ENCODE assay signal across 21 cellular contexts in the genomic region with DNA sequence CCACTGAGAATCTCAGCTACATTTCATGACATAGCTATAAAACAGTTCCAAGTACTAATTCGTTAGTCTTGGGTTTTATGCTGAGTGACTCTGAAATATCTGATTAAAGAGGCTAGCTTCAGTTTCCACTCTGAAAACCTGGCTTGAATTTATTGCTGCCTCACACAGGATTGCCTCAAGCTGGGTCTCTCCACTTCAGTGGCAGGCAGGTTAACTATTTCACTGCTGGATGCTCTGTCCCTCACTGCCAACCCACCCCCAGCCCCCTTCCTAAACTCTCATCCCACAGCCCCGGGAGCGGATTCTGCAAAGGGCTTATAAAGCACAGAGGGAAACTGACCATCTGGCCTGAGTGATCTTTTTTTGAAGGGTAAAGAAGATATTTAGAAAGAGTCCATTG.
"Had no signal": no experiment of that assay in that cellular context is flagged by ENCODE, and none has a peak within 500 bp of the region (broad histone marks: within the 10 kb centered on the region; RNA-seq: fewer than 3 reads in every experiment).

No MANE protein-coding gene starts in this region.

- H3K27me3 ChIP-seq: ascending aorta, foreskin keratinocyte, sigmoid colon had no signal

- H3K4me1 ChIP-seq: ascending aorta, foreskin keratinocyte, lower lobe of right lung, spleen had no signal

- H3K36me3 ChIP-seq: ascending aorta, lower lobe of right lung, sigmoid colon, spleen, thoracic aorta had no signal

- DNase-seq: activated T-cell treated with anti-CD3 and anti-CD28 coated beads, Interleukin-2, amount 50 U/mL, for 1 hour; central memory CD4-positive, alpha-beta T cell; dermis blood vessel endothelial cell; effector CD8-positive, alpha-beta T cell; foreskin keratinocyte; kidney; lower lobe of right lung; mesendoderm; naive B cell; retina; sigmoid colon; spleen; stimulated activated CD4-positive, alpha-beta T cell treated with anti-CD3 and anti-CD28 coated beads, Interleukin-4, amount 100 ng/mL, for 24 hours; stimulated activated naive CD4-positive, alpha-beta T cell treated with Interleukin-2 at 50 U/mL for 16 hours; T-cell had no signal

- H3K9me3 ChIP-seq: ascending aorta, lower lobe of right lung, sigmoid colon, spleen, thoracic aorta had no signal

- H3K4me3 ChIP-seq: ascending aorta, lower lobe of right lung, sigmoid colon, spleen, thoracic aorta had no signal

- H3K27ac ChIP-seq: ascending aorta, foreskin keratinocyte, lower lobe of right lung, sigmoid colon, spleen, thoracic aorta had no signal

- ATAC-seq: activated naive CD4-positive, alpha-beta T cell treated with anti-CD3 and anti-CD28 coated beads, Interleukin-2, amount 50 U/mL, for 72 hours; activated T-helper 17 cell treated with anti-CD3 and anti-CD28 coated beads, Interleukin-2, amount 50 U/mL, for 72 hours; foreskin keratinocyte; left lobe of liver; lower lobe of right lung; T-cell had no signal

- FAIRE-seq: kidney, TTC549 had no signal
